ENCODE assay signal across 21 cellular contexts in the genomic region with DNA sequence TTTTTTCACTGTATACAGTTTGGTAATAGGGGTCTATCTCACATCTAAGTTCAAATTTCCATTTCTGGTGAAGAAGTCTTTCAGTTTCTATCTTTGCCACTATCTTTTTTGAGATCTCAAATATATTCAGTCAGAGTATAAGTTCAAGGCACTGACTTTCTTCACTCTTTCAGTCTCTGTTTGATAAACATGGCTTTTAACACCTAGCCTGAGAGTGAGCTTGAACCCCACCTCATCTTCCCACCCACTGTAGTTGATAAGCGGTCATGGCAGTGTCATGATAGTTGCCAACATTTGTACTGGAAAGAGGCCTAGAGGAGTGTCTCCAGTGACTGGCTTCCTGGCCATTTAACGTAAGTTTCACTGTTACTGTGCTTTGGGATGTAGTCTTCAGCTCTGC. TPM values are rescaled to one million over a fixed set of nuclear protein-coding genes. Genes with fewer than 3 reads are reported as not detected.
DNase-seq lines count a peak whose midpoint lies in the region; ATAC-seq, FAIRE-seq and TF ChIP-seq lines count a peak whose summit lies in the region.
"Had no signal": no experiment of that assay in that cellular context is flagged by ENCODE, and none has a peak within 500 bp of the region (broad histone marks: within the 10 kb centered on the region; RNA-seq: fewer than 3 reads in every experiment).

No MANE protein-coding gene starts in this region.

- H3K27me3 ChIP-seq in DND-41 (ENCODE audit: insufficient read depth, low read length, poor library complexity) = no peaks in the 10 kb centered on the region
- no peaks in the 10 kb centered on the region for H3K27me3 ChIP-seq in A673 (replicated peaks; ENCODE audit: insufficient read depth, low read depth, low read length, poor library complexity)
- H3K27me3 ChIP-seq in pancreas = no peaks in the 10 kb centered on the region
- H3K27me3 ChIP-seq: gastrocnemius medialis, Peyer's patch had no signal

- no peak overlapping the region for H3K9ac ChIP-seq in DND-41 (ENCODE audit: low read depth, low read length)

- H3K27ac Mint-ChIP-seq in activated CD4-positive, alpha-beta memory T cell treated with anti-CD3 and anti-CD28 coated beads, Interleukin-2, amount 10 ng/mL, durations not matched to agents 7 days and 5 days = peak overlapping the region; percentile 9
- H3K27ac Mint-ChIP-seq: activated naive CD4-positive, alpha-beta T cell treated with anti-CD3 and anti-CD28 coated beads, Interleukin-2, amount 50 U/mL, for 24 hours; immature natural killer cell had no signal

- POLR2A ChIA-PET in activated CD4-positive, alpha-beta memory T cell treated with anti-CD3 and anti-CD28 coated beads, Interleukin-2, amount 10 ng/mL, durations not matched to agents 7 days and 5 days (lab: Charles Lee) = no interaction called here
- POLR2A ChIA-PET in A673 (lab: Charles Lee; ENCODE audit: low non-redundant PET) = no interaction called here

- H3K36me3 ChIP-seq in DND-41 (ENCODE audit: insufficient read depth, low read length) (no peaks in the 10 kb centered on the region), mucosa of descending colon (ENCODE audit: low read depth) (no peaks in the 10 kb centered on the region), A673 (ENCODE audit: insufficient read depth, low read length, poor library complexity, severe bottlenecking) (no peaks in the 10 kb centered on the region), pancreas (no peaks in the 10 kb centered on the region)
- H3K36me3 ChIP-seq: gastrocnemius medialis, Peyer's patch had no signal

- H3K4me1 Mint-ChIP-seq in activated CD4-positive, alpha-beta memory T cell treated with anti-CD3 and anti-CD28 coated beads, Interleukin-2, amount 10 ng/mL, durations not matched to agents 7 days and 5 days = peaks cover 20% of the 10 kb centered on the region
- H3K4me1 Mint-ChIP-seq: central memory CD8-positive, alpha-beta T cell had no signal

- 87 to 90% methylated on average over 2 of the region's 2 CpGs for WGBS in pancreas, 2 donors

- H3K27ac ChIP-seq in DND-41 (ENCODE audit: low read length) (no peak overlapping the region), A673 (ENCODE audit: low read depth, low read length, poor library complexity, severe bottlenecking) (no peak overlapping the region), pancreas (no peak overlapping the region)
- H3K27ac ChIP-seq: gastrocnemius medialis, Peyer's patch had no signal

- H3K36me3 Mint-ChIP-seq in activated CD4-positive, alpha-beta memory T cell treated with anti-CD3 and anti-CD28 coated beads, Interleukin-2, amount 10 ng/mL, durations not matched to agents 7 days and 5 days (ENCODE audit: low read depth) = no peaks in the 10 kb centered on the region
- H3K36me3 Mint-ChIP-seq: activated naive CD4-positive, alpha-beta T cell treated with anti-CD3 and anti-CD28 coated beads, Interleukin-2, amount 50 U/mL, for 24 hours; immature natural killer cell had no signal

- H3K4me1 ChIP-seq in DND-41 (ENCODE audit: insufficient read depth, low read length) (no peaks in the 10 kb centered on the region), mucosa of descending colon (ENCODE audit: low read depth) (peaks cover 29% of the 10 kb centered on the region), A673 (ENCODE audit: insufficient read depth, low read length, poor library complexity, severe bottlenecking) (peaks cover 46% of the 10 kb centered on the region), pancreas (peaks cover 0 to 7% (median 6%) of the 10 kb centered on the region in 3 donors)
- H3K4me1 ChIP-seq: gastrocnemius medialis had no signal

- no peak overlapping the region for H2AFZ ChIP-seq in DND-41 (ENCODE audit: low read depth, low read length)

- no peaks in the 10 kb centered on the region for H3K9me3 Mint-ChIP-seq in activated CD4-positive, alpha-beta memory T cell treated with anti-CD3 and anti-CD28 coated beads, Interleukin-2, amount 10 ng/mL, durations not matched to agents 7 days and 5 days
- H3K9me3 Mint-ChIP-seq: activated naive CD4-positive, alpha-beta T cell treated with anti-CD3 and anti-CD28 coated beads, Interleukin-2, amount 50 U/mL, for 24 hours; central memory CD8-positive, alpha-beta T cell; immature natural killer cell had no signal

- H3K4me3 ChIP-seq in DND-41 (ENCODE audit: low read depth in 1 of 2, low read length in 2 of 2) = no peak overlapping the region
- no peak overlapping the region for H3K4me3 ChIP-seq in mucosa of descending colon
- no peak overlapping the region for H3K4me3 ChIP-seq in A673 (ENCODE audit: low read depth, low read length, poor library complexity, severe bottlenecking)
- H3K4me3 ChIP-seq in pancreas = no peak overlapping the region
- H3K4me3 ChIP-seq: gastrocnemius medialis, Peyer's patch had no signal

- no TSS peak for BruUV-seq in A673 (replicated peaks; lab: Mats Ljungman, UMichigan)

- DNase-seq in DND-41 = no peak
- DNase-seq in activated CD4-positive, alpha-beta memory T cell treated with anti-CD3 and anti-CD28 coated beads, Interleukin-2, amount 10 ng/mL, durations not matched to agents 7 days and 5 days = no peak
- no peak for DNase-seq in mucosa of descending colon
- no peak for DNase-seq in A673 (ENCODE audit: low spot score)
- no peak for DNase-seq in SKM-1 (lab: John Stamatoyannopoulos, UW; ENCODE audit: unreplicated experiment)
- no peak for DNase-seq in EL
- DNase-seq in pancreas = no peak
- DNase-seq: activated CD4-positive, alpha-beta T cell treated with anti-CD3 and anti-CD28 coated beads, Interleukin-2, amount 50 U/mL, for 48 hours; DMS53; gastrocnemius medialis; immature natural killer cell; NCI-H1105; NCI-H345; Peyer's patch; stimulated activated CD4-positive, alpha-beta T cell treated with anti-CD3 and anti-CD28 coated beads, Interleukin-12 subunit alpha, Interleukin-12 subunit beta, amount 100 ng/mL, for 4 hours; trophoblast cell had no signal

- no peak for TF ChIP-seq CTCF in DND-41 (IDR thresholded peaks at IDR 0.05; ENCODE audit: borderline replicate concordance, extremely low read depth, low read length, poor library complexity, severe bottlenecking)
- no peak for TF ChIP-seq CTCF in mucosa of descending colon (IDR thresholded peaks at IDR 0.05)
- no peak for TF ChIP-seq CTCF in A673 (conservative IDR thresholded peaks at IDR 0.05; ENCODE audit: low read depth, low read length)
- no peak for TF ChIP-seq CTCF in pancreas (IDR thresholded peaks at IDR 0.05)

- no peaks in the 10 kb centered on the region for H4K20me1 ChIP-seq in DND-41 (ENCODE audit: insufficient read depth, low read length)

- H3K4me3 Mint-ChIP-seq in activated CD4-positive, alpha-beta memory T cell treated with anti-CD3 and anti-CD28 coated beads, Interleukin-2, amount 10 ng/mL, durations not matched to agents 7 days and 5 days = no peak overlapping the region
- H3K4me3 Mint-ChIP-seq: activated naive CD4-positive, alpha-beta T cell treated with anti-CD3 and anti-CD28 coated beads, Interleukin-2, amount 50 U/mL, for 24 hours; central memory CD8-positive, alpha-beta T cell; immature natural killer cell had no signal

- H3K9me3 ChIP-seq in DND-41 (ENCODE audit: insufficient read depth, low read length, severe bottlenecking) (no peaks in the 10 kb centered on the region), mucosa of descending colon (no peaks in the 10 kb centered on the region), A673 (ENCODE audit: low read depth, low read length, poor library complexity, severe bottlenecking) (no peaks in the 10 kb centered on the region), pancreas (no peaks in the 10 kb centered on the region)
- H3K9me3 ChIP-seq: gastrocnemius medialis, Peyer's patch had no signal

- no peak for FAIRE-seq in pancreas (lab: Jason Lieb, UNC)

- no peaks in the 10 kb centered on the region for H3K27me3 Mint-ChIP-seq in activated CD4-positive, alpha-beta memory T cell treated with anti-CD3 and anti-CD28 coated beads, Interleukin-2, amount 10 ng/mL, durations not matched to agents 7 days and 5 days
- H3K27me3 Mint-ChIP-seq: activated naive CD4-positive, alpha-beta T cell treated with anti-CD3 and anti-CD28 coated beads, Interleukin-2, amount 50 U/mL, for 24 hours; central memory CD8-positive, alpha-beta T cell had no signal

- CTCF ChIA-PET in activated CD4-positive, alpha-beta memory T cell treated with anti-CD3 and anti-CD28 coated beads, Interleukin-2, amount 10 ng/mL, durations not matched to agents 7 days and 5 days (lab: Charles Lee) = interaction anchor here (1.0 to 1.6 kb wide), 2 partner anchors 11 to 60 kb away, joined by 3 to 4 read pairs; no protein-coding TSS in a partner anchor
- CTCF ChIA-PET in A673 (lab: Charles Lee) = no interaction called here

- ATAC-seq in DND-41 (ENCODE audit: insufficient read depth, low read depth) (peak; percentile 42; the same call in 1 of the 3 replicates), GM19395 (IDR thresholded peaks at IDR 0.05; ENCODE audit: unreplicated experiment) (peak; percentile 37), mucosa of descending colon (peak; percentile 57), pancreas (no peak)
- ATAC-seq: gastrocnemius medialis had no signal

- no peaks in the 10 kb centered on the region for H3K79me2 ChIP-seq in DND-41 (ENCODE audit: insufficient read depth, low read length)

- intact Hi-C loops in mucosa of descending colon (cut with DNase I, micrococcal nuclease) (no loop called here), A673 (cut with micrococcal nuclease; ENCODE audit: unreplicated experiment) (loop anchor here (5.0 to 10.0 kb wide), 2 partner anchors 119 to 382 kb away; no protein-coding TSS in a partner anchor), pancreas (cut with DNase I) (loop anchor here in 1 of 3 donors (10.0 kb wide), 1 partner anchor 228 kb away; no protein-coding TSS in a partner anchor)

- no peak overlapping the region for H3K4me2 ChIP-seq in DND-41 (ENCODE audit: insufficient read depth, low read length)

RNA-seq across cellular contexts. Expression of a gene that starts 41.2 kb away (rescaled TPM):
- total RNA-seq in activated CD4-positive, alpha-beta memory T cell treated with anti-CD3 and anti-CD28 coated beads, Interleukin-2, amount 10 ng/mL, durations not matched to agents 7 days and 5 days = not detected
- total RNA-seq in mucosa of descending colon (100 to 1,000 TPM in 2 of 3 donors, 10 to 100 TPM in 1; 54.9 to 172 (median 122) TPM), A673 (2021) (not detected in 2 replicates), pancreas (1 to 10 TPM in 5 of 6 donors, under 1 TPM in 1; 0.83 to 7.8 (median 3.4) TPM)
- polyA plus RNA-seq in pancreas = 10 to 100 TPM in 1 of 2 donors, 1 to 10 TPM in 1; 5.6 to 19.2 TPM
- total RNA-seq: gastrocnemius medialis, posterior vena cava had no signal
- polyA plus RNA-seq: BJ, immature natural killer cell had no signal

Comparison
In these comparisons a context has a peak if more than half of its experiments do, and no peak if none do; other contexts are left out.
1. ATAC-seq: peak in DND-41 (single experiment), GM19395 (single experiment) and mucosa of descending colon (single experiment); none in pancreas (0 of 4).
2. RNA of a gene that starts 41.2 kb away (total RNA-seq): 54.9 to 172 TPM in mucosa of descending colon; 0.83 to 7.8 TPM in pancreas, not detected in activated CD4-positive, alpha-beta memory T cell treated with anti-CD3 and anti-CD28 coated beads, Interleukin-2, amount 10 ng/mL, durations not matched to agents 7 days and 5 days and not detected in A673; every median in the first group is over 4 times any median in the second.